9 cellular contexts compared by ENCODE assay signal in genomic region chr6:137589067-137589848, GRCh38.
DNase-seq lines count a peak whose midpoint lies in the region; ATAC-seq and TF ChIP-seq lines count a peak whose summit lies in the region.
"Had no signal": no experiment of that assay in that cellular context is flagged by ENCODE, and none has a peak within 500 bp of the region (broad histone marks: within the 10 kb centered on the region; RNA-seq: fewer than 3 reads in every experiment).

No MANE protein-coding gene starts in this region.

- no peaks in the 10 kb centered on the region for H3K27me3 ChIP-seq in tibial artery

- DNase-seq in NCI-H524 (lab: John Stamatoyannopoulos, UW) = peak; percentile 73 to 93
- DNase-seq in activated CD4-positive, alpha-beta memory T cell treated with anti-CD3 and anti-CD28 coated beads for 36 hours = peak; percentile 75
- peak; percentile 65 for DNase-seq in fibroblast of mammary gland (ENCODE audit: low read depth)
- DNase-seq in stimulated activated CD4-positive, alpha-beta T cell treated with anti-CD3 and anti-CD28 coated beads, Interleukin-15, amount 100 ng/mL, for 24 hours = peak; percentile 62
- DNase-seq in tibial artery = no peak

- peaks cover 0 to 3% (median 0%) of the 10 kb centered on the region in 4 donors for H3K4me1 ChIP-seq in tibial artery
- H3K4me1 ChIP-seq: parathyroid adenoma had no signal

- peak; percentile 89 for TF ChIP-seq CTCF in 22Rv1 (IDR thresholded peaks at IDR 0.05)
- TF ChIP-seq CTCF in fibroblast of mammary gland (conservative IDR thresholded peaks at IDR 0.05; ENCODE audit: control insufficient read depth, insufficient read depth, low read depth, low read length) = peak; percentile 62
- TF ChIP-seq CTCF in tibial artery (IDR thresholded peaks at IDR 0.05) = no peak

- intact Hi-C loops in activated CD4-positive, alpha-beta memory T cell treated with anti-CD3 and anti-CD28 coated beads for 36 hours (cut with micrococcal nuclease) = loop anchor here (1.0 kb wide), 3 partner anchors 95 to 247 kb away; partner anchors contain the start of gene OLIG3
- intact Hi-C loops in tibial artery (cut with DNase I; ENCODE audit: low total_unique reads) = no loop called here

- H3K27me3 Mint-ChIP-seq in activated CD4-positive, alpha-beta memory T cell treated with anti-CD3 and anti-CD28 coated beads for 36 hours = peaks cover 6% of the 10 kb centered on the region

- H3K9me3 ChIP-seq in tibial artery = peaks cover 0 to 14% (median 7%) of the 10 kb centered on the region in 3 donors

- no peaks in the 10 kb centered on the region for H3K36me3 ChIP-seq in tibial artery

- peak; percentile 98 for ATAC-seq in GM18508 (IDR thresholded peaks at IDR 0.05; ENCODE audit: insufficient read depth, unreplicated experiment)
- peak; percentile 100 for ATAC-seq in HG02884 (IDR thresholded peaks at IDR 0.05; ENCODE audit: unreplicated experiment)

- peaks cover 14% of the 10 kb centered on the region for H3K4me1 Mint-ChIP-seq in activated CD4-positive, alpha-beta memory T cell treated with anti-CD3 and anti-CD28 coated beads for 36 hours (ENCODE audit: low read depth)

- no peak overlapping the region for H3K4me3 ChIP-seq in fibroblast of mammary gland (ENCODE audit: control insufficient read depth, low read depth, low read length)
- no peak overlapping the region for H3K4me3 ChIP-seq in tibial artery

- H3K36me3 Mint-ChIP-seq in activated CD4-positive, alpha-beta memory T cell treated with anti-CD3 and anti-CD28 coated beads for 36 hours = peaks cover 4% of the 10 kb centered on the region

- POLR2A ChIA-PET in activated CD4-positive, alpha-beta memory T cell treated with anti-CD3 and anti-CD28 coated beads for 36 hours (lab: Charles Lee) = no interaction called here

- H3K27ac ChIP-seq in 22Rv1 (no peak overlapping the region), tibial artery (no peak overlapping the region)
- H3K27ac ChIP-seq: parathyroid adenoma had no signal

- H3K9me3 Mint-ChIP-seq in activated CD4-positive, alpha-beta memory T cell treated with anti-CD3 and anti-CD28 coated beads for 36 hours = peaks cover 19% of the 10 kb centered on the region

- no peak overlapping the region for H3K4me3 Mint-ChIP-seq in activated CD4-positive, alpha-beta memory T cell treated with anti-CD3 and anti-CD28 coated beads for 36 hours

- H3K27ac Mint-ChIP-seq in activated CD4-positive, alpha-beta memory T cell treated with anti-CD3 and anti-CD28 coated beads for 36 hours = peak overlapping the region; percentile 44

- CTCF ChIA-PET in activated CD4-positive, alpha-beta memory T cell treated with anti-CD3 and anti-CD28 coated beads for 36 hours (lab: Charles Lee) = interaction anchor here (0.6 to 3.7 kb wide), 61 partner anchors 10 to 513 kb away, joined by 3 to 31 read pairs (median 4); partner anchors contain the start of gene OLIG3

Comparison
In these comparisons a context has a peak if more than half of its experiments do, and no peak if none do; other contexts are left out.
1. CTCF ChIP-seq: peak in 22Rv1 (single experiment) and fibroblast of mammary gland (single experiment); none in tibial artery (0 of 2).
2. DNase-seq: peak in NCI-H524 (2 of 2), activated CD4-positive, alpha-beta memory T cell treated with anti-CD3 and anti-CD28 coated beads for 36 hours (single experiment), fibroblast of mammary gland (single experiment) and stimulated activated CD4-positive, alpha-beta T cell treated with anti-CD3 and anti-CD28 coated beads, Interleukin-15, amount 100 ng/mL, for 24 hours (single experiment); none in tibial artery (0 of 2).